ENCODE assay signal across 8 cellular contexts in the genomic region with DNA sequence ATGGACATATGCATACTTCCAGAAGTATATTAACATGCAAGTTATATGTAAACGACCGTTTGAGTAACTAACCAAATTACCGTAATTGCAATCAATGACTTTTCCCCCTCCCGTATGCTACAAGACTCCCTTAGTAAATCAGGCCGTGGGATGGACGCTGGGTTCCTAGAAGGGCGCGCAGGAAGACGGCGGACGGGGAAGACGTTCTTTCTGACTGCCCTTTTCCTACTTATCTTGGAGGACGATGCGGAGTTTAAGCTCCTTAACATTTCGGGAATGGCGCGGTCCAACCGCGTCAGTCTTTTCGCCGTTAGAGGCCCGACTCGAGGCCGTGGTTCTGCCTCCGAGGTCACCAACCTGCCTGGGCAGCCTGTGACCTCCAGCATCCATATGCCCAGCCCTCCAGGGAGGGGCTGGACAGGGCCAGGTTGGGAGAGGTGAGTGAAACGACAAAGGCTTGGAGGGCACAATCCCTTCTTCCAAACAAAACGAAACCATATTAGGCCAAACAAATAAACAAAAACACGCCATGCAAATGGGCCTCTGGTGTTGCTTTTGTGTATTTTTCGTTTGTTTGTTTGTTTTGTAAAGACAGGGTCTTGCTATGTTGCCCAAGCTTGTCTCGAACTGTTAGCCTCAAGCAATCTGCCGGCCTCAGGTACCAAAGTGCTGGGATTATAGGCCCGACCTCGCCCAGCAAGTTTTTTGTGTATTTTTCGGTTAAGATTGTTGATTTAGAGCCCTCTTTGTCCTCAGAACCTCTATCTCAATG. TPM values are rescaled to one million over a fixed set of nuclear protein-coding genes. Genes with fewer than 3 reads are reported as not detected.
DNase-seq lines count a peak whose midpoint lies in the region; TF ChIP-seq lines count a peak whose summit lies in the region.

No MANE protein-coding gene starts in this region.

- H3K9me3 ChIP-seq in HUES64 (ENCODE audit: insufficient read depth, low read depth, low read length) (no peaks in the 10 kb centered on the region), iPS-18a (ENCODE audit: control insufficient read depth, low read depth, low read length) (no peaks in the 10 kb centered on the region), spleen (no peaks in the 10 kb centered on the region)

- TF ChIP-seq POLR2A in spleen (IDR thresholded peaks at IDR 0.05) (no peak), lower leg skin (IDR thresholded peaks at IDR 0.05) (no peak)

- H3K27ac ChIP-seq in HUES64 (ENCODE audit: low read depth, low read length) (peak overlapping the region; percentile 52), adipose tissue (ENCODE audit: low read depth, low read length) (peak overlapping the region; percentile 74), iPS-18a (ENCODE audit: low read length) (peak overlapping the region; percentile 89), spleen (peak overlapping the region; percentile 81 to 98 (median 96))

- H3K9ac ChIP-seq in HUES64 (ENCODE audit: low read depth, low read length): peak overlapping the region; percentile 95
- H3K9ac ChIP-seq in iPS-18a (ENCODE audit: low read length): peak overlapping the region; percentile 96

- peak overlapping the region; percentile 65 for H3K4me3 ChIP-seq in HUES64 (ENCODE audit: low read length)
- peak overlapping the region; percentile 67 for H3K4me3 ChIP-seq in iPS-18a (ENCODE audit: low read length)
- H3K4me3 ChIP-seq in spleen: peak overlapping the region; percentile 72 to 90 (median 84)
- no peak overlapping the region for H3K4me3 ChIP-seq in lower leg skin (ENCODE audit: low read depth, poor library complexity, severe bottlenecking)

- intact Hi-C loops in spleen (cut with DNase I; ENCODE audit: low total_unique reads): no loop called here
- intact Hi-C loops in lower leg skin (cut with DNase I; ENCODE audit: low total_unique reads): no loop called here

- no peak for TF ChIP-seq CTCF in spleen (IDR thresholded peaks at IDR 0.05 in 8 of 11, conservative IDR thresholded peaks at IDR 0.05 in 3 of 11)
- no peak for TF ChIP-seq CTCF in lower leg skin (IDR thresholded peaks at IDR 0.05)
- no peak for TF ChIP-seq CTCF in GM20000 (IDR thresholded peaks at IDR 0.05; ENCODE audit: extremely low read depth, missing control alignments)

- H3K27me3 ChIP-seq in HUES64 (ENCODE audit: insufficient read depth, low read length) (no peaks in the 10 kb centered on the region), iPS-18a (ENCODE audit: control insufficient read depth, insufficient read depth, low read length) (no peaks in the 10 kb centered on the region), spleen (replicated peaks in 1 of 7) (no peaks in the 10 kb centered on the region)

- DNase-seq in activated naive CD4-positive, alpha-beta T cell treated with Interleukin-2 at 50 U/mL for 16 hours: peak; percentile 8
- DNase-seq in activated naive CD4-positive, alpha-beta T cell treated with anti-CD3 and anti-CD28 coated beads, Interleukin-2, amount 50 U/mL, for 16 hours: no peak
- DNase-seq in spleen: peak; percentile 84
- no peak for DNase-seq in lower leg skin (ENCODE audit: low spot score in 2 of 2)
- DNase-seq in GM20000 (ENCODE audit: low spot score): no peak

- H3K36me3 ChIP-seq in HUES64 (ENCODE audit: insufficient read depth, low read length) (peaks cover 13% of the 10 kb centered on the region), iPS-18a (ENCODE audit: control insufficient read depth, low read depth, low read length) (peaks cover 3% of the 10 kb centered on the region), spleen (peaks cover 0 to 29% (median 24%) of the 10 kb centered on the region in 6 donors)

- WGBS in HUES64: 20% methylated on average over 33 of the region's 34 CpGs
- 16 to 26% (median 24%) methylated on average over 34 of the region's 34 CpGs for WGBS in adipose tissue, 3 donors
- 25 to 38% (median 31%) methylated on average over 34 of the region's 34 CpGs for WGBS in spleen, 5 donors
- WGBS in lower leg skin, 2 donors: 17 to 19% methylated on average over 26 to 34 of the region's 34 CpGs

- H3K4me1 ChIP-seq in HUES64 (ENCODE audit: insufficient read depth, low read length): 0 out of 2 replicates have a peak, but pooled peaks cover 4% of the 10 kb centered on the region
- peaks cover 6% of the 10 kb centered on the region for H3K4me1 ChIP-seq in iPS-18a (ENCODE audit: control insufficient read depth, low read depth, low read length)
- H3K4me1 ChIP-seq in spleen: peaks cover 20 to 50% (median 43%) of the 10 kb centered on the region in 6 donors

RNA-seq across cellular contexts. Expression of a gene that starts 0.9 kb away (rescaled TPM):
- 20.9 TPM for polyA plus RNA-seq in HUES64 (2013, experiment 1 of 2)
- 19.0 TPM for polyA plus RNA-seq in HUES64 (2013, experiment 2 of 2)
- 10 to 100 TPM; 24.5 to 55.2 (median 46.7) TPM for polyA plus RNA-seq in adipose tissue
- 10 to 100 TPM; 63.7 to 85.4 (median 69.5) TPM for total RNA-seq in spleen
- polyA plus RNA-seq in spleen: 10 to 100 TPM; 25.6 to 41.4 (median 30.8) TPM
- total RNA-seq in lower leg skin: 10 to 100 TPM; 45.4 to 55.3 (median 49.4) TPM

RNA-seq across cellular contexts. Expression of a gene that starts 19.0 kb away (rescaled TPM):
- polyA plus RNA-seq in HUES64 (2013, experiment 1 of 2): 32.0 TPM
- polyA plus RNA-seq in HUES64 (2013, experiment 2 of 2): 37.3 TPM
- polyA plus RNA-seq in adipose tissue (10 to 100 TPM in 2 of 3 donors, 1 to 10 TPM in 1; 5.7 to 20.2 (median 16.9) TPM), spleen (10 to 100 TPM; 30.8 to 57.8 (median 40.3) TPM)
- total RNA-seq in spleen (10 to 100 TPM; 75.9 to 96.1 (median 92.2) TPM), lower leg skin (10 to 100 TPM; 13.2 to 23.2 (median 16.7) TPM)

RNA-seq across cellular contexts. Expression of a gene that starts 44.4 kb away (rescaled TPM):
- polyA plus RNA-seq in HUES64 (2013, experiment 1 of 2): 18.6 TPM
- 25.8 TPM for polyA plus RNA-seq in HUES64 (2013, experiment 2 of 2)
- polyA plus RNA-seq in adipose tissue (100 to 1,000 TPM in 2 of 3 donors, 10 to 100 TPM in 1; 36.3 to 141 (median 141) TPM), spleen (10 to 100 TPM; 17.3 to 77.8 (median 47.5) TPM)
- total RNA-seq in spleen (100 to 1,000 TPM in 2 of 7 donors, 10 to 100 TPM in 5; 56.1 to 114 (median 90.3) TPM), lower leg skin (10 to 100 TPM; 25.4 to 39.9 (median 38.1) TPM)

RNA-seq across cellular contexts. Expression of a gene that starts 46.0 kb away (rescaled TPM):
- polyA plus RNA-seq in HUES64 (2013, experiment 1 of 2): 23.3 TPM
- polyA plus RNA-seq in HUES64 (2013, experiment 2 of 2): 25.7 TPM
- polyA plus RNA-seq in adipose tissue (1 to 10 TPM; 4.9 to 10.0 (median 7.5) TPM), spleen (10 to 100 TPM in 1 of 3 donors, 1 to 10 TPM in 2; 9.1 to 17.7 (median 9.8) TPM)
- total RNA-seq in spleen (10 to 100 TPM; 27.3 to 46.6 (median 33.4) TPM), lower leg skin (10 to 100 TPM; 21.9 to 45.0 (median 32.2) TPM)

Comparison
In these comparisons a context has a peak if more than half of its experiments do, and no peak if none do; other contexts are left out.
1. DNase-seq: peak in activated naive CD4-positive, alpha-beta T cell treated with Interleukin-2 at 50 U/mL for 16 hours (single experiment) and spleen (single experiment); none in activated naive CD4-positive, alpha-beta T cell treated with anti-CD3 and anti-CD28 coated beads, Interleukin-2, amount 50 U/mL, for 16 hours (single experiment), lower leg skin (0 of 2) and GM20000 (single experiment).
2. Peak in every context shown above with its lines, with median percentiles within 50 percentile points of each other: H3K27ac ChIP-seq.